8 cellular contexts compared by ENCODE assay signal in the genomic region with DNA sequence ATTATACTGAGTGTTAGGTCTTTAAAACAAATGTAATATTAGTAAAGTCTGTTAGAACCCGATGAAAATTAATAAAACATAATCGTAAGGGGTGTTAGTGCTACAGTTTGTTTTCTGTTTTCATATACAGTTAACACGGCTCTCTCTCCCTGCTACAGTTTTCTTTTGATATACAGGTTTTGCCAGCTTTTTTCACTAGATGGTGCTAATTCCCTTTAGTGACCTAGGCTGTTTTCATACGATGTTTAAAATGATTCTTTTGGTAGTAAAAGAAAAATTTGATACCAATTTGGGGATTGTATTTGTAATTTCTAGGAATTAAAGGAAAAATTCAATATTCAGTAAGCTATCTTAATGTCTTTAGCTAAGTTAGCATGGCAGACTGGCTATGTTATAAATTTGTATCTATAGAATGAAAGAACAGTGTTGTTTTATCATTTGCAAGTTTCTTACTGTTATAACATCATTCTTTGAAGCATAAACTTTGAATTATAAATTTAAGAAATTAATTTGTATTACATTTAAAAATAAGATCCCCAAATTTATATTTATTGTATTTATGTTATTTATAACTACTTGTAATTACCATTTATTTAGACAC. TPM values are rescaled to one million over a fixed set of nuclear protein-coding genes. Genes with fewer than 3 reads are reported as not detected.
A peak's percentile ranks its signal among the peaks of the same experiment; 100 is the strongest.
DNase-seq lines count a peak whose midpoint lies in the region; ATAC-seq, FAIRE-seq and TF ChIP-seq lines count a peak whose summit lies in the region.

No MANE protein-coding gene starts in this region.

- ATAC-seq in foreskin keratinocyte (no peak), HG02571 (IDR thresholded peaks at IDR 0.05; ENCODE audit: unreplicated experiment) (no peak)

- no peaks in the 10 kb centered on the region for H3K9me3 Mint-ChIP-seq in activated CD4-positive, alpha-beta T cell treated with anti-CD3 and anti-CD28 coated beads, Interleukin-2, amount 10 ng/mL, durations not matched to agents 7 days and 5 days

- H3K27me3 ChIP-seq in foreskin keratinocyte (no peaks in the 10 kb centered on the region), prostate gland (replicated peaks; ENCODE audit: insufficient read depth) (no peaks in the 10 kb centered on the region)

- peak; percentile 33 for DNase-seq in activated CD4-positive, alpha-beta T cell treated with anti-CD3 and anti-CD28 coated beads, Interleukin-2, amount 10 ng/mL, durations not matched to agents 7 days and 5 days
- no peak for DNase-seq in activated CD4-positive, alpha-beta T cell treated with anti-CD3 and anti-CD28 coated beads, Interleukin-2, amount 50 U/mL, for 48 hours
- peak; percentile 10 to 83 (median 45) for DNase-seq in NCI-H1417 (lab: John Stamatoyannopoulos, UW)
- peak in 1 of 2 donors; percentile 37 for DNase-seq in foreskin keratinocyte
- DNase-seq in prostate gland (ENCODE audit: low spot score), result no peak
- no peak for DNase-seq in 8988T

- H3K4me1 Mint-ChIP-seq in activated CD4-positive, alpha-beta T cell treated with anti-CD3 and anti-CD28 coated beads, Interleukin-2, amount 10 ng/mL, durations not matched to agents 7 days and 5 days, result peaks cover 6% of the 10 kb centered on the region

- no peak overlapping the region for H3K4me3 Mint-ChIP-seq in activated CD4-positive, alpha-beta T cell treated with anti-CD3 and anti-CD28 coated beads, Interleukin-2, amount 10 ng/mL, durations not matched to agents 7 days and 5 days

- no peaks in the 10 kb centered on the region for H3K27me3 Mint-ChIP-seq in activated CD4-positive, alpha-beta T cell treated with anti-CD3 and anti-CD28 coated beads, Interleukin-2, amount 10 ng/mL, durations not matched to agents 7 days and 5 days

- H3K9me3 ChIP-seq in prostate gland, result no peaks in the 10 kb centered on the region

- peak; percentile 96 for FAIRE-seq in TTC549 (lab: Jason Lieb, UNC)

- H3K27ac ChIP-seq in foreskin keratinocyte (no peak overlapping the region), prostate gland (no peak overlapping the region)

- peaks cover 6% of the 10 kb centered on the region for H3K4me1 ChIP-seq in foreskin keratinocyte
- no peaks in the 10 kb centered on the region for H3K4me1 ChIP-seq in prostate gland (replicated peaks)

- intact Hi-C loops in prostate gland (cut with DNase I), result loop anchor here (5.0 kb wide), 1 partner anchor 308 kb away; a partner anchor contains a TSS

- POLR2A ChIA-PET in activated CD4-positive, alpha-beta T cell treated with anti-CD3 and anti-CD28 coated beads, Interleukin-2, amount 10 ng/mL, durations not matched to agents 7 days and 5 days (lab: Charles Lee), result no interaction called here

- H3K36me3 ChIP-seq in prostate gland, result no peaks in the 10 kb centered on the region

- WGBS in prostate gland, result under 1% methylated on average over 4 of the region's 4 CpGs

- peak; percentile 94 for TF ChIP-seq CTCF in foreskin keratinocyte (conservative IDR thresholded peaks at IDR 0.05)
- peak in 3 of 4 experiments; percentile 53 to 77 (median 76) for TF ChIP-seq CTCF in prostate gland (IDR thresholded peaks at IDR 0.05)

- TF ChIP-seq POLR2A in prostate gland (IDR thresholded peaks at IDR 0.05), result no peak

- no peak overlapping the region for H3K4me3 ChIP-seq in prostate gland

- CTCF ChIA-PET in activated CD4-positive, alpha-beta T cell treated with anti-CD3 and anti-CD28 coated beads, Interleukin-2, amount 10 ng/mL, durations not matched to agents 7 days and 5 days (lab: Charles Lee), result interaction anchor here (0.6 to 1.8 kb wide), 6 partner anchors 10 to 319 kb away, joined by 3 to 5 read pairs (median 4); no protein-coding TSS in a partner anchor

- H3K27ac Mint-ChIP-seq in activated CD4-positive, alpha-beta T cell treated with anti-CD3 and anti-CD28 coated beads, Interleukin-2, amount 10 ng/mL, durations not matched to agents 7 days and 5 days, result no peak overlapping the region

- H3K36me3 Mint-ChIP-seq in activated CD4-positive, alpha-beta T cell treated with anti-CD3 and anti-CD28 coated beads, Interleukin-2, amount 10 ng/mL, durations not matched to agents 7 days and 5 days (ENCODE audit: low read depth), result no peaks in the 10 kb centered on the region

RNA-seq across cellular contexts. Expression of a gene that starts 11.5 kb away (rescaled TPM):
- 1 to 10 TPM; 7.3 to 9.1 TPM for total RNA-seq in activated CD4-positive, alpha-beta T cell treated with anti-CD3 and anti-CD28 coated beads, Interleukin-2, amount 10 ng/mL, durations not matched to agents 7 days and 5 days
- total RNA-seq in foreskin keratinocyte (5.3 and 5.7 TPM in 2 replicates), prostate gland (10 to 100 TPM; 20.0 to 35.0 TPM)
- polyA plus RNA-seq in foreskin keratinocyte, result 6.6 and 7.7 TPM in 2 replicates

Comparison
In these comparisons a context has a peak if more than half of its experiments do, and no peak if none do; other contexts are left out.
1. DNase-seq: peak in activated CD4-positive, alpha-beta T cell treated with anti-CD3 and anti-CD28 coated beads, Interleukin-2, amount 10 ng/mL, durations not matched to agents 7 days and 5 days (single experiment) and NCI-H1417 (3 of 3); none in activated CD4-positive, alpha-beta T cell treated with anti-CD3 and anti-CD28 coated beads, Interleukin-2, amount 50 U/mL, for 48 hours (0 of 2), prostate gland (single experiment) and 8988T (single experiment).